8 cellular contexts compared by ENCODE assay signal in the genomic region with DNA sequence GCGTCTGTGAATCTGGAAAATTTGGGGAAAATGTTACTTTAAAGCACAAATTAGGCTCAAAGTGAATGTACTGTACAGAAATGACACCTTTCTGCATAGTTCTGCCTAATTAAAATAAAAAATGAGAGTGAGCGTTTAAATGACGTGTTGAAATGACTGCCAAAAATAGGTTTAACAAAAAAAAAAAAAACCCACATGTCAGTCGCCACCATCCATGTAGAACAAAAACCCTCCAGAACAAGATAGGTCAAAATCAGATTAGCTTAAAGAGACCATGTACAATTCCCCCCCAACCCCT. TPM values are rescaled to one million over a fixed set of nuclear protein-coding genes. Genes with fewer than 3 reads are reported as not detected.
DNase-seq lines count a peak whose midpoint lies in the region; ATAC-seq and TF ChIP-seq lines count a peak whose summit lies in the region.

No MANE protein-coding gene starts in this region.

- peaks cover 0 to 3% of the 10 kb centered on the region in 2 donors for H3K9me3 Mint-ChIP-seq in activated T-cell treated with anti-CD3 and anti-CD28 coated beads, Interleukin-2, amount 50 U/mL, for 72 hours

- H3K4me1 Mint-ChIP-seq in activated T-cell treated with anti-CD3 and anti-CD28 coated beads, Interleukin-2, amount 50 U/mL, for 72 hours (ENCODE audit: low read depth): peaks cover 50% of the 10 kb centered on the region

- H3K4me1 ChIP-seq in ascending aorta (peaks cover 8 to 22% of the 10 kb centered on the region in 2 donors), lung (ENCODE audit: control insufficient read depth in 2 of 2, insufficient read depth in 2 of 2, low read length in 2 of 2) (peaks cover 15 to 25% of the 10 kb centered on the region in 2 donors), upper lobe of right lung (peaks cover 30% of the 10 kb centered on the region)

- H3K4me3 ChIP-seq in ascending aorta (peak overlapping the region; percentile 84 to 87), lung (peak overlapping the region; percentile 94), upper lobe of right lung (peak overlapping the region; percentile 84)

- H3K27me3 ChIP-seq in ascending aorta (no peaks in the 10 kb centered on the region), lung (ENCODE audit: control insufficient read depth, insufficient read depth) (no peaks in the 10 kb centered on the region), upper lobe of right lung (no peaks in the 10 kb centered on the region)

- no peak for TF ChIP-seq CTCF in ascending aorta (IDR thresholded peaks at IDR 0.05)
- TF ChIP-seq CTCF in lung (IDR thresholded peaks at IDR 0.05; ENCODE audit: control extremely low read depth, extremely low read depth): no peak
- TF ChIP-seq CTCF in upper lobe of right lung (IDR thresholded peaks at IDR 0.05): no peak

- DNase-seq in activated T-cell treated with anti-CD3 and anti-CD28 coated beads, Interleukin-2, amount 50 U/mL, for 72 hours: no peak
- no peak for DNase-seq in activated T-cell treated with anti-CD3 and anti-CD28 coated beads, Interleukin-2, amount 50 U/mL, for 1 hour
- DNase-seq in ascending aorta (ENCODE audit: low spot score in 2 of 2): no peak
- no peak for DNase-seq in lung (ENCODE audit: low spot score)
- no peak for DNase-seq in upper lobe of right lung
- DNase-seq in NCI-H2196 (lab: John Stamatoyannopoulos, UW; ENCODE audit: unreplicated experiment): no peak
- no peak for DNase-seq in DMS79 treated with DMSO at 0.1 percent for 48 hours (lab: John Stamatoyannopoulos, UW)
- DNase-seq in DMS79 (lab: John Stamatoyannopoulos, UW): no peak

- no peaks in the 10 kb centered on the region for H3K9me3 ChIP-seq in ascending aorta
- no peaks in the 10 kb centered on the region for H3K9me3 ChIP-seq in lung (ENCODE audit: control insufficient read depth in 2 of 2, insufficient read depth in 1 of 2, low read length in 1 of 2)
- H3K9me3 ChIP-seq in upper lobe of right lung: no peaks in the 10 kb centered on the region

- H3K36me3 ChIP-seq in ascending aorta: peaks cover 6 to 8% of the 10 kb centered on the region in 2 donors
- H3K36me3 ChIP-seq in lung (ENCODE audit: control insufficient read depth in 2 of 2, insufficient read depth in 2 of 2, low read length in 2 of 2): peaks cover 0 to 2% of the 10 kb centered on the region in 2 donors
- H3K36me3 ChIP-seq in upper lobe of right lung: peaks cover under 1% of the 10 kb centered on the region

- intact Hi-C loops in ascending aorta (cut with DNase I): loop anchor here (2.0 to 5.0 kb wide), 2 partner anchors 42 to 1320 kb away; no protein-coding TSS in a partner anchor
- intact Hi-C loops in upper lobe of right lung (cut with DNase I): no loop called here

- H3K4me3 Mint-ChIP-seq in activated T-cell treated with anti-CD3 and anti-CD28 coated beads, Interleukin-2, amount 50 U/mL, for 72 hours: peak overlapping the region; percentile 95 to 100

- ATAC-seq in activated T-cell treated with anti-CD3 and anti-CD28 coated beads, Interleukin-2, amount 50 U/mL, for 72 hours (replicated peaks in 1 of 2): peak; percentile 1 to 9
- ATAC-seq in lung (ENCODE audit: insufficient read depth, low FRiP score) (no peak), upper lobe of right lung (no peak)

- no peaks in the 10 kb centered on the region for H3K27me3 Mint-ChIP-seq in activated T-cell treated with anti-CD3 and anti-CD28 coated beads, Interleukin-2, amount 50 U/mL, for 72 hours (ENCODE audit: low read depth)

- H3K27ac ChIP-seq in ascending aorta (peak overlapping the region; percentile 75 to 80), lung (ENCODE audit: low read depth in 1 of 2, low read length in 1 of 2) (peak overlapping the region; percentile 80 to 93), upper lobe of right lung (peak overlapping the region; percentile 80)

- peaks cover 5 to 8% of the 10 kb centered on the region in 2 donors for H3K36me3 Mint-ChIP-seq in activated T-cell treated with anti-CD3 and anti-CD28 coated beads, Interleukin-2, amount 50 U/mL, for 72 hours (ENCODE audit: insufficient read depth in 2 of 2)

- WGBS in lung, 2 donors: 1 to 3% methylated on average over 4 of the region's 4 CpGs

- peak overlapping the region; percentile 99 for H3K27ac Mint-ChIP-seq in activated T-cell treated with anti-CD3 and anti-CD28 coated beads, Interleukin-2, amount 50 U/mL, for 72 hours

RNA-seq across cellular contexts. Expression of gene PARP1, which starts 0.7 kb away (rescaled TPM):
- total RNA-seq in activated T-cell treated with anti-CD3 and anti-CD28 coated beads, Interleukin-2, amount 50 U/mL, for 72 hours: 100 to 1,000 TPM; 161 to 184 TPM
- 37.1 TPM for total RNA-seq in ascending aorta
- 10 to 100 TPM; 55.1 to 76.4 TPM for total RNA-seq in lung
- polyA plus RNA-seq in lung: 10 to 100 TPM; 17.2 to 47.0 TPM
- total RNA-seq in upper lobe of right lung: 64.6 TPM

Comparison
In these comparisons a context has a peak if more than half of its experiments do, and no peak if none do; other contexts are left out.
1. ATAC-seq: peak in activated T-cell treated with anti-CD3 and anti-CD28 coated beads, Interleukin-2, amount 50 U/mL, for 72 hours (2 of 2); none in lung (single experiment) and upper lobe of right lung (single experiment).
2. Peak in every context shown above with its lines, with median percentiles within 50 percentile points of each other: H3K27ac ChIP-seq and H3K4me3 ChIP-seq.